Comparison of ENCODE assay signal across 1 cellular context in genomic region chr10:77471069-77471536, GRCh38.
TF ChIP-seq lines count a peak whose summit lies in the region.

No MANE protein-coding gene starts in this region.

TF ChIP-seq in HEK293, 187 proteins besides CTCF, POLR2A, EP300 and RAD21 (continued from another document):
- no peak for TF ChIP-seq KLF10 (tag by site-specific recombination; IDR thresholded peaks at IDR 0.05)
- no peak for TF ChIP-seq AEBP2 (tag by site-specific recombination; IDR thresholded peaks at IDR 0.05; ENCODE audit: borderline replicate concordance)
- no peak for TF ChIP-seq ZNF449 (tag by site-specific recombination; IDR thresholded peaks at IDR 0.05)
- no peak for TF ChIP-seq ZNF664 (tag by site-specific recombination; IDR thresholded peaks at IDR 0.05)
- no peak; the same call in 1 of the 2 replicates for TF ChIP-seq ZNF544 (tag by site-specific recombination; IDR thresholded peaks at IDR 0.05)
- no peak for TF ChIP-seq ZNF530 (tag by site-specific recombination; IDR thresholded peaks at IDR 0.05; ENCODE audit: low read depth)
- no peak for TF ChIP-seq ZNF350 (tag by site-specific recombination; IDR thresholded peaks at IDR 0.05)
- peak; percentile 53; the same call in 1 of the 2 replicates for TF ChIP-seq ZBTB7A (tag by site-specific recombination; IDR thresholded peaks at IDR 0.05; ENCODE audit: low read depth)
- TF ChIP-seq ZNF426 (tag by site-specific recombination; IDR thresholded peaks at IDR 0.05) = no peak
- no peak for TF ChIP-seq ZNF791 (tag by site-specific recombination; IDR thresholded peaks at IDR 0.05)
- TF ChIP-seq ZNF248 (tag by site-specific recombination; IDR thresholded peaks at IDR 0.05) = 0 out of 2 replicates have a peak, but pooled peaks have one; percentile 12
- 0 out of 2 replicates have a peak, but pooled peaks have one; percentile 13 for TF ChIP-seq INSM2 (tag by site-specific recombination; IDR thresholded peaks at IDR 0.05)
- TF ChIP-seq BCL11B (tag by site-specific recombination; IDR thresholded peaks at IDR 0.05; ENCODE audit: low read depth) = no peak
